In the genomic region with DNA sequence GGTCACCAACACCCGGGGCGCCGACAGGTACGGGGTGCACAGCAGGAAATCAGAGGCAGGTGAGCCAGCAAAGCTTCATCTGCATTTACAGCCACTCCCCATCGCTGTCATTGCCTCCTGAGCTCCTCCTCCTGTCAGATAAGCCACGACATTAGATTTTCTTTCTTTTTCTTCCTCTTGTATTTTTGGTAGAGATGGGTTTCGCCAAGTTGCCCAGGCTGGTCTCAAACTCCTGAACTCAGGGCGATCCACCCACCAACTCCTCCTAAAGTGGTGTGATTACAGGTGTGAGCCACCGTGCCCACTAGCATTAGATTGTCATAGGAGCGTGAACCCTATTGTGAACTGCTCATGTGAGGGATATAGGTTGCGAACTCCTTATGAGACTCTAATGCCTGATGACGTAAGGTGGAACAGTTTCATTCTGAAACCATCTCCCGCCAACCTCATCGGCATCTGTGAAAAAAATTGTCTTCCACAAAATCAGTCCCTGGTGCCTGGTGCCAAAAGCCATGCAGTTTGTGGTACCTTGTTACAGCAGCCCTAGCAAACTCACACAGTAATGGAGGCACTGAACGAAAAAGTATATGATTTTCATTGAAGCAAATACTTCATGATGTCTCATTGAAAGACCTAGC, we compare ENCODE assay signal across 11 cellular contexts. TPM values are rescaled to one million over a fixed set of nuclear protein-coding genes. Genes with fewer than 3 reads are reported as not detected.
DNase-seq lines count a peak whose midpoint lies in the region; ATAC-seq and TF ChIP-seq lines count a peak whose summit lies in the region.
"Had no signal": no experiment of that assay in that cellular context is flagged by ENCODE, and none has a peak within 500 bp of the region (broad histone marks: within the 10 kb centered on the region; RNA-seq: fewer than 3 reads in every experiment).

No MANE protein-coding gene starts in this region.

- H3K27me3 ChIP-seq in Caco-2 (replicated peaks; ENCODE audit: control insufficient read depth, insufficient read depth, low read length) = no peaks in the 10 kb centered on the region
- H3K27me3 ChIP-seq: upper lobe of left lung had no signal

- H3K36me3 ChIP-seq in Caco-2 (ENCODE audit: control insufficient read depth, insufficient read depth, low read length) (no peaks in the 10 kb centered on the region), mucosa of descending colon (ENCODE audit: low read depth) (no peaks in the 10 kb centered on the region)
- H3K36me3 ChIP-seq: upper lobe of left lung had no signal

- H3K4me1 ChIP-seq in Caco-2 (peaks cover 3% of the 10 kb centered on the region; the same call in 1 of the 2 replicates), mucosa of descending colon (ENCODE audit: low read depth) (peaks cover 17% of the 10 kb centered on the region)

- intact Hi-C loops in Caco-2 (cut with micrococcal nuclease; ENCODE audit: unreplicated experiment) = no loop called here
- intact Hi-C loops in mucosa of descending colon (cut with DNase I, micrococcal nuclease) = no loop called here

- H3K4me3 ChIP-seq in Caco-2 (ENCODE audit: low read depth, low read length) = peak overlapping the region; percentile 60
- H3K4me3 ChIP-seq in mucosa of descending colon = peak overlapping the region; percentile 3

- H3K27me3 Mint-ChIP-seq in Caco-2 (ENCODE audit: insufficient read depth, unreplicated experiment) = peaks cover 5% of the 10 kb centered on the region
- H3K27me3 Mint-ChIP-seq in stimulated activated memory B cell treated with anti-CD40 and anti-IgM and Interleukin-4, amounts not matched to agents 10 μg/mL and 1 μg/mL and 100 μg/mL, for 72 hours = peaks cover 79% of the 10 kb centered on the region

- TF ChIP-seq CTCF in Caco-2 (IDR thresholded peaks at IDR 0.05; ENCODE audit: insufficient read depth in 1 of 2, low read depth in 1 of 2, low read length in 1 of 2, severe bottlenecking in 1 of 2, unreplicated experiment in 1 of 2) (no peak), mucosa of descending colon (IDR thresholded peaks at IDR 0.05) (no peak)

- peak overlapping the region; percentile 58 for H3K27ac Mint-ChIP-seq in Caco-2 (ENCODE audit: unreplicated experiment)
- H3K27ac Mint-ChIP-seq in stimulated activated memory B cell treated with anti-CD40 and anti-IgM and Interleukin-4, amounts not matched to agents 10 μg/mL and 1 μg/mL and 100 μg/mL, for 72 hours = no peak overlapping the region

- H3K9me3 Mint-ChIP-seq in Caco-2 (ENCODE audit: unreplicated experiment) = no peaks in the 10 kb centered on the region
- peaks cover 5% of the 10 kb centered on the region for H3K9me3 Mint-ChIP-seq in stimulated activated memory B cell treated with anti-CD40 and anti-IgM and Interleukin-4, amounts not matched to agents 10 μg/mL and 1 μg/mL and 100 μg/mL, for 72 hours

- no peaks in the 10 kb centered on the region for H3K36me3 Mint-ChIP-seq in Caco-2 (ENCODE audit: insufficient read depth, unreplicated experiment)
- H3K36me3 Mint-ChIP-seq in stimulated activated memory B cell treated with anti-CD40 and anti-IgM and Interleukin-4, amounts not matched to agents 10 μg/mL and 1 μg/mL and 100 μg/mL, for 72 hours = no peaks in the 10 kb centered on the region

- H3K9me3 ChIP-seq in Caco-2 = no peaks in the 10 kb centered on the region
- no peaks in the 10 kb centered on the region for H3K9me3 ChIP-seq in mucosa of descending colon
- H3K9me3 ChIP-seq: upper lobe of left lung had no signal

- peaks cover 7% of the 10 kb centered on the region for H3K4me1 Mint-ChIP-seq in Caco-2 (ENCODE audit: low read depth, unreplicated experiment)
- H3K4me1 Mint-ChIP-seq in stimulated activated memory B cell treated with anti-CD40 and anti-IgM and Interleukin-4, amounts not matched to agents 10 μg/mL and 1 μg/mL and 100 μg/mL, for 72 hours = peaks cover 34% of the 10 kb centered on the region

- no TSS peak for BruUV-seq in Caco-2 (replicated peaks; lab: Mats Ljungman, UMichigan)

- DNase-seq in Caco-2 (no peak), NCI-H2029 (lab: John Stamatoyannopoulos, UW) (peak; percentile 36), activated gamma-delta T cell (lab: John Stamatoyannopoulos, UW) (peak; percentile 11), mucosa of descending colon (peak; percentile 72 to 78 (median 77)), NCI-H1048 (lab: John Stamatoyannopoulos, UW) (no peak), GM19240 (ENCODE audit: insufficient read length, low spot score) (no peak)
- DNase-seq: effector CD8-positive, alpha-beta T cell; NCI-H1417; upper lobe of left lung had no signal

- CTCF ChIA-PET in Caco-2 (lab: Charles Lee) = no interaction called here

- POLR2A ChIA-PET in Caco-2 (lab: Charles Lee) = no interaction called here

- H3K4me3 Mint-ChIP-seq in Caco-2 (ENCODE audit: unreplicated experiment) = peak overlapping the region; percentile 76
- no peak overlapping the region for H3K4me3 Mint-ChIP-seq in stimulated activated memory B cell treated with anti-CD40 and anti-IgM and Interleukin-4, amounts not matched to agents 10 μg/mL and 1 μg/mL and 100 μg/mL, for 72 hours

- ATAC-seq in mucosa of descending colon (peak; percentile 70), GM18873 (IDR thresholded peaks at IDR 0.05; ENCODE audit: low FRiP score, unreplicated experiment) (no peak)
- no peak for ATAC-seq in stimulated activated memory B cell treated with anti-CD40 and anti-IgM and Interleukin-4, amounts not matched to agents 10 μg/mL and 1 μg/mL and 100 μg/mL, for 72 hours

RNA-seq across cellular contexts. Expression of a gene that starts 1.5 kb away (rescaled TPM):
- total RNA-seq in Caco-2 (2022) (4.5 and 4.9 TPM in 2 replicates), mucosa of descending colon (10 to 100 TPM; 19.9 to 37.6 (median 28.0) TPM)

RNA-seq across cellular contexts. Expression of a gene that starts 50.8 kb away (rescaled TPM):
- total RNA-seq in Caco-2 (2022) (315 and 326 TPM in 2 replicates), mucosa of descending colon (100 to 1,000 TPM; 120 to 373 (median 193) TPM)

RNA-seq across cellular contexts. Expression of a gene that starts 58.9 kb away (rescaled TPM):
- 134 and 137 TPM in 2 replicates for total RNA-seq in Caco-2 (2022)
- total RNA-seq in mucosa of descending colon = 10 to 100 TPM in 2 of 3 donors, 1 to 10 TPM in 1; 9.6 to 14.7 (median 13.7) TPM

Comparison
In these comparisons a context has a peak if more than half of its experiments do, and no peak if none do; other contexts are left out.
1. DNase-seq: peak in NCI-H2029 (single experiment), activated gamma-delta T cell (single experiment) and mucosa of descending colon (3 of 3); none in Caco-2 (0 of 2), NCI-H1048 (single experiment) and GM19240 (single experiment).